10 cellular contexts compared by ENCODE assay signal in the genomic region with DNA sequence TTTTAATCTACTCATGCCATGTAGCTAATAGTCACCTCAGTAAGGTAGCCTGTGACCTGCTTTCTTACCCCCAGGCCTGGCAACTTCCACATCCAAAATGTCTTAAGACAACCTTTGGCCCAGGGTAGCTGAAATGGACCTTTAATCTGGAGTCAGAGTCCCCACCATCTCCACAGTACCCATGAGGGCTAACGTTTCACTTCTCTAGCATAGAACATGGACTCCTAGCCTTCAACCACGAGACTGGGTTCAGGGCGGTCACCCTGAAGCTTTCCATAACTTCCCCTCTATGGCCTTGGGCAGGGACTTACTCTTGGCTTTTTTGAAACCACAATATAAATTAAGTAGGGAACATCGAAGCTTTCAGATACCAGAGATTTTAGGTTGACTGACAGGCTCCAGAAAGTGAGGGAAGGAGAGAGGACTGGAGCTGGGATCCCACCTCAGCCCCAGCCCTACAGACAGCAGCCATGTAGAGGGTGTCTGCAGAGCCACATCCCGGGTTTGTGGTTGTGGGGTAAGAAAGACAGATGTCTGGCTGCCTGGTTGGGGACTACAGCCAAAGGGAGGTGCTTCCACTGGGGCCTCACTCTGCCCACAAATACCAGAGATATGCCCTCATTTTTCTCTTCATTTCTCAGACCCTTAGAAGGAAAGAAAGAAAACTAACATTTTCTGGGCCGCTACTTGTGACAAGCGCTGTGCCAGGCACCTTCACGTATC. TPM values are rescaled to one million over a fixed set of nuclear protein-coding genes. Genes with fewer than 3 reads are reported as not detected.
A peak's percentile ranks its signal among the peaks of the same experiment; 100 is the strongest.
DNase-seq lines count a peak whose midpoint lies in the region; ATAC-seq, FAIRE-seq and TF ChIP-seq lines count a peak whose summit lies in the region.
"Had no signal": no experiment of that assay in that cellular context is flagged by ENCODE, and none has a peak within 500 bp of the region (broad histone marks: within the 10 kb centered on the region; RNA-seq: fewer than 3 reads in every experiment).

No MANE protein-coding gene starts in this region.

- no peak for TF ChIP-seq CTCF in kidney (IDR thresholded peaks at IDR 0.05; ENCODE audit: borderline replicate concordance, extremely low read depth, insufficient read depth)

- peak overlapping the region in 1 of 2 donors; percentile 74 for H3K9ac ChIP-seq in kidney (ENCODE audit: low read length in 2 of 2)

- H3K4me3 ChIP-seq in kidney (ENCODE audit: low read length in 2 of 2) (peak overlapping the region; percentile 80 to 86), thymus (ENCODE audit: low read length) (peak overlapping the region; percentile 89)

- H3K27me3 Mint-ChIP-seq in activated T-cell treated with anti-CD3 and anti-CD28 coated beads, Interleukin-2, amount 50 U/mL, for 4 hours (ENCODE audit: low read depth): no peaks in the 10 kb centered on the region
- H3K27me3 Mint-ChIP-seq in activated T-helper 2 cell treated with anti-CD3 and anti-CD28 coated beads, Interferon-gamma antibody, Interleukin-2, Interleukin-4, amounts not matched to agents 10 μg/mL and 5 μg/mL and 100 μg/mL, durations not matched to agents 14 hours and 24 hours and 36 hours (ENCODE audit: low read depth): no peaks in the 10 kb centered on the region

- H3K27ac ChIP-seq in kidney (ENCODE audit: low read depth in 2 of 2, low read length in 2 of 2): peak overlapping the region; percentile 51 to 88
- H3K27ac ChIP-seq in thymus (ENCODE audit: low read depth): peak overlapping the region; percentile 46

- no peaks in the 10 kb centered on the region for H3K9me3 ChIP-seq in kidney (ENCODE audit: control insufficient read depth in 1 of 2, low read length in 2 of 2)
- H3K9me3 ChIP-seq in thymus (ENCODE audit: control insufficient read depth): no peaks in the 10 kb centered on the region

- H3K36me3 ChIP-seq in kidney (ENCODE audit: control insufficient read depth in 1 of 2, insufficient read depth in 2 of 2, low read length in 2 of 2) (peaks cover 7 to 9% of the 10 kb centered on the region in 2 donors), thymus (ENCODE audit: control insufficient read depth, insufficient read depth) (peaks cover 20% of the 10 kb centered on the region)

- DNase-seq in activated T-cell treated with anti-CD3 and anti-CD28 coated beads, Interleukin-2, amount 50 U/mL, for 4 hours: no peak
- no peak for DNase-seq in activated T-cell treated with anti-CD3 and anti-CD28 coated beads, Interleukin-2, amount 50 U/mL, for 48 hours
- peak; percentile 45 for DNase-seq in activated T-helper 2 cell treated with anti-CD3 and anti-CD28 coated beads, Interferon-gamma antibody, Interleukin-2, Interleukin-4, amounts not matched to agents 10 μg/mL and 5 μg/mL and 100 μg/mL, durations not matched to agents 14 hours and 24 hours and 36 hours (ENCODE audit: low spot score)
- no peak for DNase-seq in kidney
- no peak for DNase-seq in Ammon's horn (ENCODE audit: low spot score)
- DNase-seq: COR-L47; stimulated activated CD4-positive, alpha-beta T cell treated with anti-CD3 and anti-CD28 coated beads, Interleukin-4, amount 100 ng/mL, for 4 hours had no signal

- peak overlapping the region; percentile 54 for H3K27ac Mint-ChIP-seq in activated T-helper 2 cell treated with anti-CD3 and anti-CD28 coated beads, Interferon-gamma antibody, Interleukin-2, Interleukin-4, amounts not matched to agents 10 μg/mL and 5 μg/mL and 100 μg/mL, durations not matched to agents 14 hours and 24 hours and 36 hours

- no peaks in the 10 kb centered on the region for H3K27me3 ChIP-seq in thymus (ENCODE audit: control insufficient read depth, insufficient read depth)

- H3K4me1 ChIP-seq in kidney (ENCODE audit: control insufficient read depth in 1 of 2, insufficient read depth in 1 of 2, low read depth in 1 of 2, low read length in 2 of 2): peaks cover 48 to 52% of the 10 kb centered on the region in 2 donors
- H3K4me1 ChIP-seq in thymus (ENCODE audit: control insufficient read depth, insufficient read depth, low read length): peaks cover 33% of the 10 kb centered on the region

- ATAC-seq in activated T-cell treated with anti-CD3 and anti-CD28 coated beads, Interleukin-2, amount 50 U/mL, for 4 hours: no peak
- ATAC-seq in GM18868 (IDR thresholded peaks at IDR 0.05; ENCODE audit: unreplicated experiment) (no peak), HG02970 (IDR thresholded peaks at IDR 0.05; ENCODE audit: low FRiP score, unreplicated experiment) (no peak)

- peaks cover 8% of the 10 kb centered on the region for H3K36me3 Mint-ChIP-seq in activated T-cell treated with anti-CD3 and anti-CD28 coated beads, Interleukin-2, amount 50 U/mL, for 4 hours (ENCODE audit: insufficient read depth)
- peaks cover 65% of the 10 kb centered on the region for H3K36me3 Mint-ChIP-seq in activated T-helper 2 cell treated with anti-CD3 and anti-CD28 coated beads, Interferon-gamma antibody, Interleukin-2, Interleukin-4, amounts not matched to agents 10 μg/mL and 5 μg/mL and 100 μg/mL, durations not matched to agents 14 hours and 24 hours and 36 hours (ENCODE audit: low read depth)

- peaks cover 72% of the 10 kb centered on the region for H3K4me1 Mint-ChIP-seq in activated T-cell treated with anti-CD3 and anti-CD28 coated beads, Interleukin-2, amount 50 U/mL, for 4 hours (ENCODE audit: low read depth)
- H3K4me1 Mint-ChIP-seq in activated T-helper 2 cell treated with anti-CD3 and anti-CD28 coated beads, Interferon-gamma antibody, Interleukin-2, Interleukin-4, amounts not matched to agents 10 μg/mL and 5 μg/mL and 100 μg/mL, durations not matched to agents 14 hours and 24 hours and 36 hours (ENCODE audit: low read depth): peaks cover 63% of the 10 kb centered on the region

- intact Hi-C loops in activated T-helper 2 cell treated with anti-CD3 and anti-CD28 coated beads, Interferon-gamma antibody, Interleukin-2, Interleukin-4, amounts not matched to agents 10 μg/mL and 5 μg/mL and 100 μg/mL, durations not matched to agents 14 hours and 24 hours and 36 hours (cut with micrococcal nuclease): loop anchor here (2.0 kb wide), 1 partner anchor 35 kb away; a partner anchor contains a TSS
- intact Hi-C loops in kidney (cut with DNase I): no loop called here

- H3K4me3 Mint-ChIP-seq in activated T-cell treated with anti-CD3 and anti-CD28 coated beads, Interleukin-2, amount 50 U/mL, for 4 hours: peak overlapping the region; percentile 85
- H3K4me3 Mint-ChIP-seq in activated T-helper 2 cell treated with anti-CD3 and anti-CD28 coated beads, Interferon-gamma antibody, Interleukin-2, Interleukin-4, amounts not matched to agents 10 μg/mL and 5 μg/mL and 100 μg/mL, durations not matched to agents 14 hours and 24 hours and 36 hours (ENCODE audit: low read depth): peak overlapping the region; percentile 76

- 28% methylated on average over 8 of the region's 8 CpGs for WGBS in thymus

- no peaks in the 10 kb centered on the region for H3K9me3 Mint-ChIP-seq in activated T-cell treated with anti-CD3 and anti-CD28 coated beads, Interleukin-2, amount 50 U/mL, for 4 hours
- H3K9me3 Mint-ChIP-seq in activated T-helper 2 cell treated with anti-CD3 and anti-CD28 coated beads, Interferon-gamma antibody, Interleukin-2, Interleukin-4, amounts not matched to agents 10 μg/mL and 5 μg/mL and 100 μg/mL, durations not matched to agents 14 hours and 24 hours and 36 hours: no peaks in the 10 kb centered on the region

- FAIRE-seq in kidney (lab: Jason Lieb, UNC): no peak

RNA-seq across cellular contexts. Expression of a gene that starts 2.6 kb away (rescaled TPM):
- total RNA-seq in activated T-cell treated with anti-CD3 and anti-CD28 coated beads, Interleukin-2, amount 50 U/mL, for 4 hours: 10 to 100 TPM; 12.6 to 16.4 (median 14.0) TPM
- 26.8 and 29.4 TPM in 2 replicates for total RNA-seq in activated T-helper 2 cell treated with anti-CD3 and anti-CD28 coated beads, Interferon-gamma antibody, Interleukin-2, Interleukin-4, amounts not matched to agents 10 μg/mL and 5 μg/mL and 100 μg/mL, durations not matched to agents 14 hours and 24 hours and 36 hours
- 34.5 TPM for total RNA-seq in kidney
- polyA plus RNA-seq in kidney (ENCODE audit: insufficient read depth, low read depth, low replicate concordance) (31.0 TPM), thymus (39.0 TPM)

RNA-seq across cellular contexts. Expression of a gene that starts 32.5 kb away (rescaled TPM):
- 100 to 1,000 TPM; 315 to 335 (median 324) TPM for total RNA-seq in activated T-cell treated with anti-CD3 and anti-CD28 coated beads, Interleukin-2, amount 50 U/mL, for 4 hours
- total RNA-seq in activated T-helper 2 cell treated with anti-CD3 and anti-CD28 coated beads, Interferon-gamma antibody, Interleukin-2, Interleukin-4, amounts not matched to agents 10 μg/mL and 5 μg/mL and 100 μg/mL, durations not matched to agents 14 hours and 24 hours and 36 hours: 287 and 325 TPM in 2 replicates
- 179 TPM for total RNA-seq in kidney
- 23.7 TPM for polyA plus RNA-seq in kidney (ENCODE audit: insufficient read depth, low read depth, low replicate concordance)
- 25.7 TPM for polyA plus RNA-seq in thymus

RNA-seq across cellular contexts. Expression of a gene that starts 32.6 kb away (rescaled TPM):
- total RNA-seq in activated T-cell treated with anti-CD3 and anti-CD28 coated beads, Interleukin-2, amount 50 U/mL, for 4 hours: 1 to 10 TPM; 2.3 to 3.0 (median 2.6) TPM
- 3.2 and 4.3 TPM in 2 replicates for total RNA-seq in activated T-helper 2 cell treated with anti-CD3 and anti-CD28 coated beads, Interferon-gamma antibody, Interleukin-2, Interleukin-4, amounts not matched to agents 10 μg/mL and 5 μg/mL and 100 μg/mL, durations not matched to agents 14 hours and 24 hours and 36 hours
- 5.1 TPM for total RNA-seq in kidney
- polyA plus RNA-seq in kidney (ENCODE audit: insufficient read depth, low read depth, low replicate concordance) (6.0 TPM), thymus (3.2 TPM)

RNA-seq across cellular contexts. Expression of a gene that starts 34.9 kb away (rescaled TPM):
- total RNA-seq in activated T-cell treated with anti-CD3 and anti-CD28 coated beads, Interleukin-2, amount 50 U/mL, for 4 hours: 1 to 10 TPM; 1.1 to 2.9 (median 2.4) TPM
- total RNA-seq in activated T-helper 2 cell treated with anti-CD3 and anti-CD28 coated beads, Interferon-gamma antibody, Interleukin-2, Interleukin-4, amounts not matched to agents 10 μg/mL and 5 μg/mL and 100 μg/mL, durations not matched to agents 14 hours and 24 hours and 36 hours: 11.1 TPM in 2 replicates
- 16.5 TPM for total RNA-seq in kidney
- 71.7 TPM for polyA plus RNA-seq in kidney (ENCODE audit: insufficient read depth, low read depth, low replicate concordance)
- 19.6 TPM for polyA plus RNA-seq in thymus

RNA-seq across cellular contexts. Expression of a gene that starts 57.5 kb away (rescaled TPM):
- total RNA-seq in activated T-cell treated with anti-CD3 and anti-CD28 coated beads, Interleukin-2, amount 50 U/mL, for 4 hours: 10 to 100 TPM; 18.4 to 30.7 (median 22.2) TPM
- 148 and 152 TPM in 2 replicates for total RNA-seq in activated T-helper 2 cell treated with anti-CD3 and anti-CD28 coated beads, Interferon-gamma antibody, Interleukin-2, Interleukin-4, amounts not matched to agents 10 μg/mL and 5 μg/mL and 100 μg/mL, durations not matched to agents 14 hours and 24 hours and 36 hours
- total RNA-seq in kidney: 1.2 TPM
- polyA plus RNA-seq in kidney (ENCODE audit: insufficient read depth, low read depth, low replicate concordance) (0.56 TPM), thymus (6.0 TPM)
